ENCODE assay signal across 19 cellular contexts in the genomic region with DNA sequence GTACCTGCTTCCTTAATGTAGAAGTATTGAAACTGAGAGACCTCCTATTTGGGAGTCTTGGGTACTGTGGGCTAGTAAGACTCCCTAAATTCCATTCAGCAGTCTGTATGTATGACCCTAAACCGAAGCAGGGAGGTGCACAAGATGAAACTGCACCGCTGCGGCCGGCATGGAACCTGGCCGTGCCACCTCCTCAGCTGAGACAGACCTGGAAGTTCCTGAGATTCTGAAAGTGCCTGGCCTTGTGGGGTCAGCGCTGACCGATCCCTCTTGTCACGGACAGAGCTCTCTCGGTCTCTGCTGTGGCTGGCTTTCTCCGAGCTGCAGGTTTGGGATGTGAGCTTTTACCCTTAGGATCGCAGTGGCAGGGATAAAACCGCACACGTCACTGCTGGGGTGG. TPM values are rescaled to one million over a fixed set of nuclear protein-coding genes. Genes with fewer than 3 reads are reported as not detected.
DNase-seq lines count a peak whose midpoint lies in the region; ATAC-seq and TF ChIP-seq lines count a peak whose summit lies in the region.
"Had no signal": no experiment of that assay in that cellular context is flagged by ENCODE, and none has a peak within 500 bp of the region (broad histone marks: within the 10 kb centered on the region; RNA-seq: fewer than 3 reads in every experiment).

No MANE protein-coding gene starts in this region.

- no peak overlapping the region for H2BK5ac ChIP-seq in neuronal stem cell (ENCODE audit: low read length)

- H2BK12ac ChIP-seq in neuronal stem cell (ENCODE audit: low read length), result no peak overlapping the region

- H3K4ac ChIP-seq in neuronal stem cell (ENCODE audit: low read length), result no peak overlapping the region

- H2AFZ ChIP-seq in PC-9 (no peak overlapping the region), neuronal stem cell (ENCODE audit: low read length) (no peak overlapping the region)

- BruUV-seq in PC-9 (replicated peaks; lab: Mats Ljungman, UMichigan), result no TSS peak

- DNase-seq in PC-9, result no peak
- DNase-seq in neuronal stem cell (ENCODE audit: low spot score), result no peak
- DNase-seq in gastrocnemius medialis, result no peak
- DNase-seq in mesenteric fat pad (ENCODE audit: low spot score), result no peak
- no peak for DNase-seq in NCI-H2081 (lab: John Stamatoyannopoulos, UW)
- DNase-seq in G401 (ENCODE audit: low spot score), result no peak
- DNase-seq: 8988T; ACHN; BE2C; C1 segment of cervical spinal cord; Caco-2; Calu3; CD4-positive, alpha-beta T cell; CD8-positive, alpha-beta T cell; DMS79 treated with DMSO at 0.1 percent for 48 hours; GDM1 had no signal

- H3K36me3 ChIP-seq in PC-9 (ENCODE audit: low read depth) (no peaks in the 10 kb centered on the region; the same call in 1 of the 2 replicates), neuronal stem cell (replicated peaks in 1 of 2; ENCODE audit: control insufficient read depth in 2 of 2, insufficient read depth in 2 of 2, low read length in 2 of 2) (peaks cover 80 to 100% of the 10 kb centered on the region in 2 donors), gastrocnemius medialis (peaks cover 3 to 83% of the 10 kb centered on the region in 2 donors)

- H3K27ac ChIP-seq in PC-9, result no peak overlapping the region
- no peak overlapping the region for H3K27ac ChIP-seq in neuronal stem cell (replicated peaks; ENCODE audit: low read length)
- peak overlapping the region; percentile 87 to 99 (median 96) for H3K27ac ChIP-seq in gastrocnemius medialis
- H3K27ac ChIP-seq: BLaER1 had no signal

- no peak for TF ChIP-seq POLR2A in gastrocnemius medialis (IDR thresholded peaks at IDR 0.05)

- H3K9me2 ChIP-seq in PC-9 (ENCODE audit: insufficient read depth), result no peaks in the 10 kb centered on the region

- H3F3A ChIP-seq in PC-9 (ENCODE audit: insufficient read depth, low read depth), result no peaks in the 10 kb centered on the region; the same call in 1 of the 2 replicates

- in situ Hi-C loops in gastrocnemius medialis (cut with MboI; ENCODE audit: low sequenced_read_pairs in 4 of 4) (no loop called here), G401 (cut with HindIII; ENCODE audit: low sequenced_read_pairs) (no loop called here)

- no peaks in the 10 kb centered on the region for H3K9me3 ChIP-seq in PC-9 (ENCODE audit: insufficient read depth, low read depth)
- H3K9me3 ChIP-seq in neuronal stem cell (replicated peaks in 1 of 2; ENCODE audit: control insufficient read depth in 2 of 2, insufficient read depth in 1 of 2, low read depth in 1 of 2, low read length in 2 of 2), result no peaks in the 10 kb centered on the region
- no peaks in the 10 kb centered on the region for H3K9me3 ChIP-seq in gastrocnemius medialis
- H3K9me3 ChIP-seq: BE2C, BLaER1, Caco-2 had no signal

- intact Hi-C loops in PC-9 (cut with micrococcal nuclease; ENCODE audit: unreplicated experiment) (no loop called here), gastrocnemius medialis (cut with DNase I; ENCODE audit: low total_unique reads) (no loop called here)

- H4K20me1 ChIP-seq in PC-9 (ENCODE audit: insufficient read depth), result no peaks in the 10 kb centered on the region

- H3K14ac ChIP-seq in neuronal stem cell (ENCODE audit: low read length), result no peak overlapping the region

- no CpG with 5 or more reads among the region's 13 CpGs for WGBS in neuronal stem cell (ENCODE audit: extremely low coverage in 2 of 2, insufficient read length in 2 of 2, insufficient replicate concordance in 1 of 2), 2 donors

- no peak overlapping the region for H4K91ac ChIP-seq in neuronal stem cell (ENCODE audit: low read depth, low read length, poor library complexity)

- no peak overlapping the region for H2AK5ac ChIP-seq in neuronal stem cell (ENCODE audit: low read depth, low read length)

- H3K79me1 ChIP-seq in neuronal stem cell (ENCODE audit: low read depth, low read length), result peaks cover 6% of the 10 kb centered on the region

- H4K8ac ChIP-seq in neuronal stem cell (ENCODE audit: low read depth, low read length), result no peak overlapping the region

- no peak overlapping the region for H3K4me3 ChIP-seq in PC-9
- no peak overlapping the region for H3K4me3 ChIP-seq in neuronal stem cell (ENCODE audit: low read length in 2 of 2)
- peak overlapping the region; percentile 58 to 77 (median 72) for H3K4me3 ChIP-seq in gastrocnemius medialis
- H3K4me3 ChIP-seq: BLaER1, GM12878 had no signal

- TF ChIP-seq CTCF in PC-9 (conservative IDR thresholded peaks at IDR 0.05) (no peak), gastrocnemius medialis (IDR thresholded peaks at IDR 0.05 in 4 of 5, conservative IDR thresholded peaks at IDR 0.05 in 1 of 5) (no peak)

- H3K27me3 ChIP-seq in PC-9 (ENCODE audit: insufficient read depth, low read depth) (no peaks in the 10 kb centered on the region), neuronal stem cell (ENCODE audit: control insufficient read depth in 3 of 3, insufficient read depth in 3 of 3, low read depth in 1 of 3, low read length in 3 of 3) (no peaks in the 10 kb centered on the region), gastrocnemius medialis (no peaks in the 10 kb centered on the region)
- H3K27me3 ChIP-seq: BE2C, BLaER1 had no signal

- POLR2A ChIA-PET in PC-9 (lab: Charles Lee; ENCODE audit: unreplicated experiment), result no interaction called here

- CTCF ChIA-PET in PC-9 (lab: Charles Lee), result no interaction called here

- H3K4me1 ChIP-seq in PC-9 (replicated peaks; ENCODE audit: insufficient read depth) (peaks cover 7% of the 10 kb centered on the region), neuronal stem cell (ENCODE audit: control insufficient read depth in 2 of 2, insufficient read depth in 1 of 2, low read depth in 1 of 2, low read length in 2 of 2) (no peaks in the 10 kb centered on the region), gastrocnemius medialis (peaks cover 43 to 59% of the 10 kb centered on the region in 2 donors)
- H3K4me1 ChIP-seq: BE2C, BLaER1, Caco-2 had no signal

- H3K9ac ChIP-seq in neuronal stem cell (ENCODE audit: low read depth, low read length, poor library complexity), result no peak overlapping the region
- H3K9ac ChIP-seq: BLaER1 had no signal

- H2BK120ac ChIP-seq in neuronal stem cell (ENCODE audit: low read depth, low read length), result no peak overlapping the region

- no peak overlapping the region for H3K18ac ChIP-seq in neuronal stem cell (ENCODE audit: low read length)

- H3K23ac ChIP-seq in neuronal stem cell (ENCODE audit: low read depth, low read length, poor library complexity), result peak overlapping the region; percentile 34

- ATAC-seq in gastrocnemius medialis (no peak), GM18520 (IDR thresholded peaks at IDR 0.05; ENCODE audit: unreplicated experiment) (no peak)
- ATAC-seq: CD8-positive, alpha-beta T cell; GM12878 had no signal

- no peaks in the 10 kb centered on the region for H3K79me2 ChIP-seq in PC-9 (ENCODE audit: low read depth)

- H2BK15ac ChIP-seq in neuronal stem cell (ENCODE audit: low read length), result no peak overlapping the region

- H3K4me2 ChIP-seq in PC-9 (0 out of 2 replicates have a peak overlapping the region, but pooled peaks have one; percentile 8), neuronal stem cell (ENCODE audit: insufficient read depth, low read length, poor library complexity, severe bottlenecking) (no peak overlapping the region)
- H3K4me2 ChIP-seq: BLaER1 had no signal

RNA-seq across cellular contexts. Expression of a gene that starts 27.0 kb away (rescaled TPM):
- total RNA-seq in PC-9 (2021) (33.4 and 33.6 TPM in 2 replicates), gastrocnemius medialis (100 to 1,000 TPM; 200 to 431 (median 290) TPM), mesenteric fat pad (29.4 TPM)
- polyA plus RNA-seq in neuronal stem cell (2013, experiment 1 of 2), result 11.1 TPM
- polyA plus RNA-seq in neuronal stem cell (2013, experiment 2 of 2), result 10.6 TPM
- 14.3 and 33.5 TPM in 2 replicates for total RNA-seq in G401 (2014; rRNA removed; shearing (Covaris generic))

RNA-seq across cellular contexts. Expression of a gene that starts 27.3 kb away (rescaled TPM):
- total RNA-seq in PC-9 (2021) (28.9 and 30.7 TPM in 2 replicates), gastrocnemius medialis (1 to 10 TPM in 1 of 4 donors, under 1 TPM in 3; 0.44 to 1.6 (median 0.74) TPM), mesenteric fat pad (0.96 TPM)
- 29.5 TPM for polyA plus RNA-seq in neuronal stem cell (2013, experiment 1 of 2)
- 29.2 TPM for polyA plus RNA-seq in neuronal stem cell (2013, experiment 2 of 2)
- 7.9 and 8.2 TPM in 2 replicates for total RNA-seq in G401 (2014; rRNA removed; shearing (Covaris generic))

Comparison
In these comparisons a context has a peak if more than half of its experiments do, and no peak if none do; other contexts are left out.
1. H3K27ac ChIP-seq: peak in gastrocnemius medialis (4 of 4); none in PC-9 (single experiment) and neuronal stem cell (single experiment).
2. H3K4me3 ChIP-seq: peak in gastrocnemius medialis (4 of 4); none in PC-9 (single experiment) and neuronal stem cell (0 of 2).